Comparison of ENCODE assay signal across 22 cellular contexts in genomic region chr1:207793327-207793726, GRCh38. TPM values are rescaled to one million over a fixed set of nuclear protein-coding genes. Genes with fewer than 3 reads are reported as not detected.
DNase-seq lines count a peak whose midpoint lies in the region; ATAC-seq and TF ChIP-seq lines count a peak whose summit lies in the region.
"Had no signal": no experiment of that assay in that cellular context is flagged by ENCODE, and none has a peak within 500 bp of the region (broad histone marks: within the 10 kb centered on the region; RNA-seq: fewer than 3 reads in every experiment).

No MANE protein-coding gene starts in this region.

- no peaks in the 10 kb centered on the region for H3K27me3 Mint-ChIP-seq in activated naive CD4-positive, alpha-beta T cell treated with anti-CD3 and anti-CD28 coated beads, Interleukin-2, amount 50 U/mL, for 24 hours
- no peaks in the 10 kb centered on the region for H3K27me3 Mint-ChIP-seq in activated naive CD4-positive, alpha-beta T cell treated with anti-CD3 and anti-CD28 coated beads for 36 hours (ENCODE audit: low read depth)
- H3K27me3 Mint-ChIP-seq in HFFc6 (ENCODE audit: insufficient read depth): no peaks in the 10 kb centered on the region
- H3K27me3 Mint-ChIP-seq: CD4-positive, alpha-beta memory T cell had no signal

- H3K27me3 ChIP-seq in subcutaneous abdominal adipose tissue (ENCODE audit: control insufficient read depth in 5 of 5, insufficient read depth in 4 of 5, low read length in 5 of 5): no peaks in the 10 kb centered on the region
- H3K27me3 ChIP-seq: BE2C, MG63 had no signal

- H3K4me1 ChIP-seq in subcutaneous abdominal adipose tissue (ENCODE audit: control insufficient read depth in 5 of 5, insufficient read depth in 5 of 5, low read length in 5 of 5): peaks cover 0 to 30% (median 16%) of the 10 kb centered on the region in 5 donors

- ATAC-seq in HG03432 (IDR thresholded peaks at IDR 0.05; ENCODE audit: unreplicated experiment): no peak
- ATAC-seq: GM23338, Panc1, SK-N-SH treated with all-trans-retinoic acid at 6 μM for 48 hours had no signal

- H3K4me1 Mint-ChIP-seq in activated naive CD4-positive, alpha-beta T cell treated with anti-CD3 and anti-CD28 coated beads, Interleukin-2, amount 50 U/mL, for 24 hours: peaks cover 15% of the 10 kb centered on the region
- peaks cover 14% of the 10 kb centered on the region for H3K4me1 Mint-ChIP-seq in activated naive CD4-positive, alpha-beta T cell treated with anti-CD3 and anti-CD28 coated beads for 36 hours (ENCODE audit: low read depth)
- H3K4me1 Mint-ChIP-seq in HFFc6 (ENCODE audit: low read depth): peaks cover 63% of the 10 kb centered on the region
- H3K4me1 Mint-ChIP-seq: GM23338 had no signal

- intact Hi-C loops in activated naive CD4-positive, alpha-beta T cell treated with anti-CD3 and anti-CD28 coated beads for 36 hours (cut with micrococcal nuclease): no loop called here

- no peaks in the 10 kb centered on the region for H3K9me3 Mint-ChIP-seq in activated naive CD4-positive, alpha-beta T cell treated with anti-CD3 and anti-CD28 coated beads, Interleukin-2, amount 50 U/mL, for 24 hours
- no peaks in the 10 kb centered on the region for H3K9me3 Mint-ChIP-seq in activated naive CD4-positive, alpha-beta T cell treated with anti-CD3 and anti-CD28 coated beads for 36 hours
- no peaks in the 10 kb centered on the region for H3K9me3 Mint-ChIP-seq in HFFc6
- H3K9me3 Mint-ChIP-seq: CD4-positive, alpha-beta memory T cell; GM23338 had no signal

- TF ChIP-seq CTCF in HFFc6 (IDR thresholded peaks at IDR 0.05) (no peak), VCaP (conservative IDR thresholded peaks at IDR 0.05) (no peak)

- no peak overlapping the region for H3K4me3 Mint-ChIP-seq in activated naive CD4-positive, alpha-beta T cell treated with anti-CD3 and anti-CD28 coated beads, Interleukin-2, amount 50 U/mL, for 24 hours
- H3K4me3 Mint-ChIP-seq in activated naive CD4-positive, alpha-beta T cell treated with anti-CD3 and anti-CD28 coated beads for 36 hours: no peak overlapping the region
- no peak overlapping the region for H3K4me3 Mint-ChIP-seq in HFFc6
- H3K4me3 Mint-ChIP-seq: CD4-positive, alpha-beta memory T cell; GM23338 had no signal

- H3K27ac ChIP-seq in VCaP (peak overlapping the region; percentile 82), subcutaneous abdominal adipose tissue (ENCODE audit: low read depth, low read length) (peak overlapping the region; percentile 35)

- CTCF ChIA-PET in activated naive CD4-positive, alpha-beta T cell treated with anti-CD3 and anti-CD28 coated beads for 36 hours (lab: Charles Lee): interaction anchor here (1.1 to 1.4 kb wide), 2 partner anchors 83 to 95 kb away, joined by 3 read pairs; no protein-coding TSS in a partner anchor

- peak overlapping the region; percentile 41 for H3K27ac Mint-ChIP-seq in activated naive CD4-positive, alpha-beta T cell treated with anti-CD3 and anti-CD28 coated beads, Interleukin-2, amount 50 U/mL, for 24 hours
- H3K27ac Mint-ChIP-seq in activated naive CD4-positive, alpha-beta T cell treated with anti-CD3 and anti-CD28 coated beads for 36 hours: no peak overlapping the region
- H3K27ac Mint-ChIP-seq in HFFc6: 0 out of 2 replicates have a peak overlapping the region, but pooled peaks have one; percentile 19
- H3K27ac Mint-ChIP-seq: GM23338 had no signal

- H3K36me3 ChIP-seq in subcutaneous abdominal adipose tissue (ENCODE audit: control insufficient read depth in 5 of 5, insufficient read depth in 5 of 5, low read length in 5 of 5): peaks cover 11 to 35% (median 22%) of the 10 kb centered on the region in 5 donors

- no peak overlapping the region for H3K9ac ChIP-seq in subcutaneous abdominal adipose tissue (ENCODE audit: low read length in 5 of 5)

- no peak overlapping the region for H3K4me3 ChIP-seq in subcutaneous abdominal adipose tissue (ENCODE audit: low read depth in 1 of 5, low read length in 5 of 5)
- H3K4me3 ChIP-seq: GM23338, MG63 had no signal

- no peaks in the 10 kb centered on the region for H3K36me3 Mint-ChIP-seq in activated naive CD4-positive, alpha-beta T cell treated with anti-CD3 and anti-CD28 coated beads, Interleukin-2, amount 50 U/mL, for 24 hours
- H3K36me3 Mint-ChIP-seq in activated naive CD4-positive, alpha-beta T cell treated with anti-CD3 and anti-CD28 coated beads for 36 hours (ENCODE audit: low read depth): peaks cover 4% of the 10 kb centered on the region
- H3K36me3 Mint-ChIP-seq in HFFc6 (ENCODE audit: low read depth): peaks cover 11% of the 10 kb centered on the region

- H3K9me3 ChIP-seq in subcutaneous abdominal adipose tissue (ENCODE audit: control insufficient read depth in 5 of 5, low read length in 5 of 5): no peaks in the 10 kb centered on the region
- H3K9me3 ChIP-seq: BE2C, MG63 had no signal

- no peak for DNase-seq in activated naive CD4-positive, alpha-beta T cell treated with anti-CD3 and anti-CD28 coated beads for 36 hours
- DNase-seq in HFFc6 (no peak), GOT3 (lab: John Stamatoyannopoulos, UW) (no peak)
- DNase-seq: BE2C; CD4-positive, alpha-beta memory T cell; HCEC 1CT; Kasumi-1; MG63; NCI-H1048; NCI-H1436 treated with DMSO at 0.1 percent for 48 hours; NCI-H1930; NCI-H2227 treated with DMSO at 0.1 percent for 48 hours; NCI-H510A; NCI-H774; SIG-M5 had no signal

RNA-seq across cellular contexts. Expression of gene CD46, which starts 41.5 kb away (rescaled TPM):
- 10 to 100 TPM; 91.0 to 93.4 TPM for total RNA-seq in activated naive CD4-positive, alpha-beta T cell treated with anti-CD3 and anti-CD28 coated beads for 36 hours
- 100 to 1,000 TPM; 134 to 152 (median 142) TPM for total RNA-seq in HFFc6 (2021; fragmentation: NEBNext Ultra II Directional; extraction: Animal tissue kit (Norgen Biotek cat#: 25700))
